In genomic region chr1:91879739-91880138, GRCh38 we compare ENCODE assay signal across 18 cellular contexts.
"Had no signal": no experiment of that assay in that cellular context is flagged by ENCODE, and none has a peak within 500 bp of the region (broad histone marks: within the 10 kb centered on the region; RNA-seq: fewer than 3 reads in every experiment).

No MANE protein-coding gene starts in this region.

- DNase-seq: activated CD4-positive, alpha-beta T cell treated with anti-CD3 and anti-CD28 coated beads, Interleukin-2, amount 10 ng/mL, durations not matched to agents 24 days and 14 days; activated CD4-positive, CD25-positive, alpha-beta regulatory T cell; activated CD8-positive, alpha-beta memory T cell treated with anti-CD3 and anti-CD28 coated beads, Interleukin-2, amount 50 U/mL, for 4 hours; activated CD8-positive, alpha-beta T cell treated with anti-CD3 and anti-CD28 coated beads, Interleukin-2, amount 10 ng/mL, durations not matched to agents 7 days and 5 days; activated naive CD8-positive, alpha-beta T cell treated with anti-CD3 and anti-CD28 coated beads, Interleukin-2, amount 10 ng/mL, durations not matched to agents 7 days and 5 days; dermis blood vessel endothelial cell; effector memory CD8-positive, alpha-beta T cell; left ventricle myocardium inferior; mucosa of descending colon; naive thymus-derived CD4-positive, alpha-beta T cell; posterior cingulate gyrus; retina; thyroid gland had no signal

- H3K27me3 Mint-ChIP-seq: effector memory CD8-positive, alpha-beta T cell had no signal

- H3K9me3 ChIP-seq: ascending aorta, left ventricle myocardium inferior, mucosa of descending colon, thyroid gland had no signal

- ATAC-seq: activated CD8-positive, alpha-beta T cell treated with anti-CD3 and anti-CD28 coated beads, Interleukin-2, amount 10 ng/mL, durations not matched to agents 7 days and 5 days; effector memory CD8-positive, alpha-beta T cell; mucosa of descending colon; naive thymus-derived CD4-positive, alpha-beta T cell; stimulated activated memory B cell treated with anti-CD40 and anti-IgM and Interleukin-4, amounts not matched to agents 10 μg/mL and 1 μg/mL and 100 μg/mL, for 72 hours had no signal

- H3K4me3 Mint-ChIP-seq: activated CD4-positive, alpha-beta T cell treated with anti-CD3 and anti-CD28 coated beads, Interleukin-2, amount 10 ng/mL, durations not matched to agents 24 days and 14 days; activated CD8-positive, alpha-beta T cell treated with anti-CD3 and anti-CD28 coated beads, Interleukin-2, amount 10 ng/mL, durations not matched to agents 7 days and 5 days; activated naive CD8-positive, alpha-beta T cell treated with anti-CD3 and anti-CD28 coated beads, Interleukin-2, amount 10 ng/mL, durations not matched to agents 7 days and 5 days; activated T-helper 1 cell treated with anti-CD3 and anti-CD28 coated beads, Interleukin-12 subunit alpha, Interleukin-12 subunit beta, Interleukin-2, Interleukin-4 antibody, amounts not matched to agents 30 ng/mL and 10 ng/mL and 1 ng/mL, durations not matched to agents 14 hours and 24 hours and 36 hours; naive thymus-derived CD4-positive, alpha-beta T cell; stimulated activated memory B cell treated with anti-CD40 and anti-IgM and Interleukin-4, amounts not matched to agents 10 μg/mL and 1 μg/mL and 100 μg/mL, for 72 hours; T-helper 2 cell treated with Interferon-gamma antibody and Interleukin-4, amounts not matched to agents 5 μg/mL and 100 μg/mL, for 36 hours had no signal

- H3K27ac Mint-ChIP-seq: activated CD4-positive, alpha-beta T cell treated with anti-CD3 and anti-CD28 coated beads, Interleukin-2, amount 10 ng/mL, durations not matched to agents 24 days and 14 days; activated CD8-positive, alpha-beta T cell treated with anti-CD3 and anti-CD28 coated beads, Interleukin-2, amount 10 ng/mL, durations not matched to agents 7 days and 5 days; activated naive CD8-positive, alpha-beta T cell treated with anti-CD3 and anti-CD28 coated beads, Interleukin-2, amount 10 ng/mL, durations not matched to agents 7 days and 5 days; activated T-helper 1 cell treated with anti-CD3 and anti-CD28 coated beads, Interleukin-12 subunit alpha, Interleukin-12 subunit beta, Interleukin-2, Interleukin-4 antibody, amounts not matched to agents 30 ng/mL and 10 ng/mL and 1 ng/mL, durations not matched to agents 14 hours and 24 hours and 36 hours; effector memory CD8-positive, alpha-beta T cell; stimulated activated memory B cell treated with anti-CD40 and anti-IgM and Interleukin-4, amounts not matched to agents 10 μg/mL and 1 μg/mL and 100 μg/mL, for 72 hours; T-helper 2 cell treated with Interferon-gamma antibody and Interleukin-4, amounts not matched to agents 5 μg/mL and 100 μg/mL, for 36 hours had no signal

- H3K36me3 ChIP-seq: ascending aorta, left ventricle myocardium inferior, thyroid gland had no signal

- H3K9me3 Mint-ChIP-seq: activated CD4-positive, alpha-beta T cell treated with anti-CD3 and anti-CD28 coated beads, Interleukin-2, amount 10 ng/mL, durations not matched to agents 24 days and 14 days; activated naive CD8-positive, alpha-beta T cell treated with anti-CD3 and anti-CD28 coated beads, Interleukin-2, amount 10 ng/mL, durations not matched to agents 7 days and 5 days; effector memory CD8-positive, alpha-beta T cell; naive thymus-derived CD4-positive, alpha-beta T cell; stimulated activated memory B cell treated with anti-CD40 and anti-IgM and Interleukin-4, amounts not matched to agents 10 μg/mL and 1 μg/mL and 100 μg/mL, for 72 hours; T-helper 2 cell treated with Interferon-gamma antibody and Interleukin-4, amounts not matched to agents 5 μg/mL and 100 μg/mL, for 36 hours had no signal

- H3K4me3 ChIP-seq: ascending aorta, hepatocyte, left ventricle myocardium inferior, mucosa of descending colon, thyroid gland had no signal

- H3K36me3 Mint-ChIP-seq: stimulated activated memory B cell treated with anti-CD40 and anti-IgM and Interleukin-4, amounts not matched to agents 10 μg/mL and 1 μg/mL and 100 μg/mL, for 72 hours had no signal

- H3K27ac ChIP-seq: ascending aorta, hepatocyte, left ventricle myocardium inferior, thyroid gland had no signal

- H3K27me3 ChIP-seq: ascending aorta, hepatocyte, thyroid gland had no signal
